Comparison of ENCODE assay signal across 8 cellular contexts in genomic region chr16:67017810-67018488, GRCh38.
DNase-seq lines count a peak whose midpoint lies in the region; ATAC-seq and TF ChIP-seq lines count a peak whose summit lies in the region.

No MANE protein-coding gene starts in this region.

- no peaks in the 10 kb centered on the region for H3K9me3 ChIP-seq in tibial artery

- no peaks in the 10 kb centered on the region for H4K20me1 ChIP-seq in KMS-11 (ENCODE audit: insufficient read depth)

- intact Hi-C loops in tibial artery (cut with DNase I; ENCODE audit: low total_unique reads), result loop anchor here (5.0 kb wide), 1 partner anchor 139 kb away; the partner anchor contains the start of genes FBXL8 and TRADD

- TF ChIP-seq CTCF in KMS-11 (conservative IDR thresholded peaks at IDR 0.05; ENCODE audit: low read depth, low read length) (peak; percentile 86), fibroblast of mammary gland (conservative IDR thresholded peaks at IDR 0.05; ENCODE audit: control insufficient read depth, insufficient read depth, low read depth, low read length) (peak; percentile 80), tibial artery (IDR thresholded peaks at IDR 0.05) (peak; percentile 45 to 63)

- no peak overlapping the region for H3K4me3 ChIP-seq in KMS-11 (IDR thresholded peaks at IDR 0.05; ENCODE audit: insufficient read depth, low read depth, low read length)
- H3K4me3 ChIP-seq in fibroblast of mammary gland (ENCODE audit: control insufficient read depth, low read depth, low read length), result no peak overlapping the region
- H3K4me3 ChIP-seq in tibial artery, result no peak overlapping the region

- no peak overlapping the region for H3K9ac ChIP-seq in KMS-11

- H3K4me2 ChIP-seq in KMS-11, result no peak overlapping the region

- H3K36me3 ChIP-seq in KMS-11 (ENCODE audit: insufficient read depth) (no peaks in the 10 kb centered on the region), tibial artery (no peaks in the 10 kb centered on the region)

- H3K4me1 ChIP-seq in KMS-11 (ENCODE audit: low read depth, poor library complexity, severe bottlenecking) (peaks cover 9% of the 10 kb centered on the region), tibial artery (peaks cover 0 to 25% (median 18%) of the 10 kb centered on the region in 4 donors)

- peak overlapping the region; percentile 36; the same call in 1 of the 2 replicates for H2AFZ ChIP-seq in KMS-11 (ENCODE audit: low read depth)

- peak; percentile 81 for ATAC-seq in GM21723 (IDR thresholded peaks at IDR 0.05; ENCODE audit: unreplicated experiment)

- peak; percentile 96 for DNase-seq in EH (ENCODE audit: low read depth)
- peak; percentile 53 for DNase-seq in OCI-M2 (lab: John Stamatoyannopoulos, UW; ENCODE audit: unreplicated experiment)
- DNase-seq in activated T-cell treated with anti-CD3 and anti-CD28 coated beads for 24 hours (ENCODE audit: low read depth), result peak; percentile 83
- peak; percentile 96 for DNase-seq in fibroblast of mammary gland (ENCODE audit: low read depth)
- peak in 42 of 56 donors; percentile 2 to 77 (median 42) for DNase-seq in nucleus accumbens (lab: John Stamatoyannopoulos, UW)
- peak; percentile 55 to 74 for DNase-seq in tibial artery

- H3K27ac ChIP-seq in KMS-11 (no peak overlapping the region), tibial artery (no peak overlapping the region)

- H3K27me3 ChIP-seq in KMS-11 (ENCODE audit: insufficient read depth, low read depth) (peaks cover 12% of the 10 kb centered on the region), tibial artery (no peaks in the 10 kb centered on the region)

- H3K79me2 ChIP-seq in KMS-11 (ENCODE audit: insufficient read depth, low read depth), result no peaks in the 10 kb centered on the region

Comparison
In these comparisons a context has a peak if more than half of its experiments do, and no peak if none do; other contexts are left out.
1. DNase-seq: peak in every context shown above with its lines; median percentile 96 in EH; 96 in fibroblast of mammary gland; 83 in activated T-cell treated with anti-CD3 and anti-CD28 coated beads for 24 hours; 64 in tibial artery; 53 in OCI-M2; 42 in nucleus accumbens.